In genomic region chr20:62132421-62132820, GRCh38 we compare ENCODE assay signal across 14 cellular contexts. TPM values are rescaled to one million over a fixed set of nuclear protein-coding genes. Genes with fewer than 3 reads are reported as not detected.
DNase-seq lines count a peak whose midpoint lies in the region; ATAC-seq, FAIRE-seq and TF ChIP-seq lines count a peak whose summit lies in the region.
"Had no signal": no experiment of that assay in that cellular context is flagged by ENCODE, and none has a peak within 500 bp of the region (broad histone marks: within the 10 kb centered on the region; RNA-seq: fewer than 3 reads in every experiment).

No MANE protein-coding gene starts in this region.

- H3K9me3 ChIP-seq in HepG2 (ENCODE audit: low read length): no peaks in the 10 kb centered on the region
- no peaks in the 10 kb centered on the region for H3K9me3 ChIP-seq in right lobe of liver
- no peaks in the 10 kb centered on the region for H3K9me3 ChIP-seq in astrocyte (ENCODE audit: insufficient read depth, low read depth, low read length)
- no peaks in the 10 kb centered on the region for H3K9me3 ChIP-seq in mesenchymal stem cell (ENCODE audit: control insufficient read depth, low read length)
- H3K9me3 ChIP-seq: pancreas, thyroid gland had no signal

- no peaks in the 10 kb centered on the region for H3K27me3 Mint-ChIP-seq in astrocyte (ENCODE audit: low read depth, unreplicated experiment)

- H3K79me2 ChIP-seq in HepG2 (ENCODE audit: insufficient read depth, low read length) (no peaks in the 10 kb centered on the region), astrocyte (ENCODE audit: insufficient read depth, low read length) (peaks cover 21% of the 10 kb centered on the region)

- BruUV-seq in HepG2 (replicated peaks; lab: Mats Ljungman, UMichigan): no TSS peak

- H3K23ac ChIP-seq in mesenchymal stem cell (ENCODE audit: low read length in 2 of 2): no peak overlapping the region

- TF ChIP-seq POLR2A in HepG2 (IDR thresholded peaks at IDR 0.05; ENCODE audit: insufficient read depth in 1 of 2, low read depth in 2 of 2, low read length in 2 of 2) (no peak), right lobe of liver (IDR thresholded peaks at IDR 0.05) (no peak)

- TF ChIP-seq EP300 in HepG2 (IDR thresholded peaks at IDR 0.05; ENCODE audit: low read depth in 2 of 2, low read length in 2 of 2) (no peak), HepG2 (CRISPR knock-in tag; IDR thresholded peaks at IDR 0.05; ENCODE audit: borderline replicate concordance) (no peak)

- H3K27ac ChIP-seq in HepG2 (ENCODE audit: extremely low read length, insufficient read depth, low read length) (no peak overlapping the region), right lobe of liver (no peak overlapping the region), astrocyte (ENCODE audit: low read depth, low read length) (no peak overlapping the region), mesenchymal stem cell (ENCODE audit: low read length, poor library complexity, severe bottlenecking) (no peak overlapping the region)
- H3K27ac ChIP-seq: pancreas had no signal

- no peak overlapping the region for H2AFZ ChIP-seq in HepG2 (ENCODE audit: low read length)
- H2AFZ ChIP-seq in astrocyte (ENCODE audit: low read depth, low read length): no peak overlapping the region
- H2AFZ ChIP-seq in mesenchymal stem cell (ENCODE audit: low read depth, low read length): no peak overlapping the region

- H3K4me1 Mint-ChIP-seq in astrocyte (ENCODE audit: low read depth, unreplicated experiment): no peaks in the 10 kb centered on the region

- H3K4me3 ChIP-seq in HepG2 (replicated peaks in 1 of 3; ENCODE audit: insufficient read depth in 1 of 3, low read depth in 2 of 3, low read length in 3 of 3): no peak overlapping the region
- H3K4me3 ChIP-seq in right lobe of liver: no peak overlapping the region
- H3K4me3 ChIP-seq in astrocyte (ENCODE audit: insufficient read depth, low read depth, low read length): no peak overlapping the region
- H3K4me3 ChIP-seq in mesenchymal stem cell (ENCODE audit: insufficient read depth in 1 of 2, low read depth in 1 of 2, low read length in 2 of 2): no peak overlapping the region
- H3K4me3 ChIP-seq: pancreas, thyroid gland had no signal

- no peak overlapping the region for H3K18ac ChIP-seq in mesenchymal stem cell (ENCODE audit: low read depth in 1 of 2, low read length in 2 of 2)

- H3K27me3 ChIP-seq in HepG2 (ENCODE audit: control insufficient read depth in 1 of 2, insufficient read depth in 2 of 2, low read length in 2 of 2): no peaks in the 10 kb centered on the region
- no peaks in the 10 kb centered on the region for H3K27me3 ChIP-seq in right lobe of liver
- H3K27me3 ChIP-seq in astrocyte (ENCODE audit: insufficient read depth, low read length): no peaks in the 10 kb centered on the region
- no peaks in the 10 kb centered on the region for H3K27me3 ChIP-seq in mesenchymal stem cell (ENCODE audit: control insufficient read depth in 1 of 2, insufficient read depth in 1 of 2, low read length in 2 of 2)
- H3K27me3 ChIP-seq: pancreas, thyroid gland had no signal

- H2BK15ac ChIP-seq in mesenchymal stem cell (ENCODE audit: low read depth, poor library complexity, severe bottlenecking): no peak overlapping the region

- no peak overlapping the region for H2AK5ac ChIP-seq in mesenchymal stem cell (ENCODE audit: low read length, severe bottlenecking)

- no peak overlapping the region for H4K8ac ChIP-seq in mesenchymal stem cell (ENCODE audit: low read length)

- H3K9ac ChIP-seq in HepG2 (ENCODE audit: insufficient read depth, low read depth, low read length): no peak overlapping the region
- H3K9ac ChIP-seq in astrocyte (ENCODE audit: low read length): no peak overlapping the region
- H3K9ac ChIP-seq in mesenchymal stem cell (ENCODE audit: low read length): no peak overlapping the region

- peak overlapping the region; percentile 42 for H3K4me3 Mint-ChIP-seq in astrocyte (ENCODE audit: unreplicated experiment)

- intact Hi-C loops in HepG2 (cut with micrococcal nuclease; ENCODE audit: unreplicated experiment) (no loop called here), right lobe of liver (cut with DNase I) (loop anchor here (10.0 kb wide), 1 partner anchor 118 kb away; no protein-coding TSS in a partner anchor)

- H3K79me1 ChIP-seq in mesenchymal stem cell (replicated peaks; ENCODE audit: low read length, poor library complexity, severe bottlenecking): peaks cover 67% of the 10 kb centered on the region

- H3K4ac ChIP-seq in mesenchymal stem cell (ENCODE audit: low read depth in 1 of 2, low read length in 2 of 2): no peak overlapping the region

- no peak overlapping the region for H2BK120ac ChIP-seq in mesenchymal stem cell (ENCODE audit: low read depth, low read length)

- whole genome bisulfite sequencing in HepG2 (ENCODE audit: low lambda C conversion rate): 95% methylated on average over 7 of the region's 7 CpGs
- no CpG with 5 or more reads among the region's 7 CpGs for WGBS in right lobe of liver (ENCODE audit: insufficient coverage, low coverage, low lambda C conversion rate, missing lambda C conversion rate)
- 99% methylated on average over 5 of the region's 7 CpGs for WGBS in mesenchymal stem cell

- no peak overlapping the region for H3K4me2 ChIP-seq in HepG2 (ENCODE audit: low read depth, low read length)
- no peak overlapping the region for H3K4me2 ChIP-seq in astrocyte (ENCODE audit: low read length)
- H3K4me2 ChIP-seq in mesenchymal stem cell (ENCODE audit: low read length, poor library complexity, severe bottlenecking): no peak overlapping the region

- DNase-seq in HepG2 (ENCODE audit: low spot score) (no peak), right lobe of liver (no peak), astrocyte (ENCODE audit: low read depth) (no peak), mesenchymal stem cell (no peak), DMS 273 treated with DMSO at 0.1 percent for 48 hours (lab: John Stamatoyannopoulos, UW) (no peak), kidney tubule cell (ENCODE audit: low spot score) (no peak)
- DNase-seq: foreskin fibroblast; NCI-H2107; pancreas; stimulated activated CD4-positive, alpha-beta T cell treated with anti-CD3 and anti-CD28 coated beads, Interleukin-4, amount 100 ng/mL, for 24 hours; thyroid gland had no signal

- TF ChIP-seq CTCF in HepG2 (CRISPR knock-in tag; IDR thresholded peaks at IDR 0.05): no peak
- TF ChIP-seq CTCF in right lobe of liver (IDR thresholded peaks at IDR 0.05): no peak
- no peak for TF ChIP-seq CTCF in astrocyte (IDR thresholded peaks at IDR 0.05; ENCODE audit: insufficient read depth, low read depth, low read length)

- H3K36me3 ChIP-seq in HepG2 (replicated peaks in 1 of 2; ENCODE audit: control insufficient read depth in 1 of 2, insufficient read depth in 2 of 2, low read length in 2 of 2) (peaks cover 67 to 92% of the 10 kb centered on the region in 2 experiments), right lobe of liver (peaks cover 0 to 75% (median 44%) of the 10 kb centered on the region in 4 donors), astrocyte (ENCODE audit: insufficient read depth, low read length) (peaks cover 53% of the 10 kb centered on the region), mesenchymal stem cell (ENCODE audit: control insufficient read depth in 1 of 2, insufficient read depth in 2 of 2, low read depth in 1 of 2, low read length in 2 of 2) (peaks cover 92 to 96% of the 10 kb centered on the region in 2 experiments)

- ATAC-seq in HepG2: no peak
- no peak for ATAC-seq in right lobe of liver
- ATAC-seq in HG02588 (IDR thresholded peaks at IDR 0.05; ENCODE audit: unreplicated experiment): no peak
- ATAC-seq in HG03457 (IDR thresholded peaks at IDR 0.05; ENCODE audit: unreplicated experiment): no peak
- ATAC-seq: left colon had no signal

- CTCF ChIA-PET in HepG2 (lab: Yijun Ruan, JAX; ENCODE audit: low intra/inter-chr PET ratio, low total read pairs): no interaction called here

- no peak overlapping the region for H3K27ac Mint-ChIP-seq in astrocyte (ENCODE audit: unreplicated experiment)

- in situ Hi-C loops in HepG2 (cut with HindIII; ENCODE audit: extremely low pct_ligation_motif_present, low pct_unique_long_range_greater_than_20kb): no loop called here

- peak overlapping the region; percentile 78 for H4K91ac ChIP-seq in mesenchymal stem cell (ENCODE audit: low read length)

- no peaks in the 10 kb centered on the region for H3K9me3 Mint-ChIP-seq in astrocyte (ENCODE audit: unreplicated experiment)

- no peak overlapping the region for H2BK12ac ChIP-seq in mesenchymal stem cell (ENCODE audit: low read length in 2 of 2)

- H2BK5ac ChIP-seq in mesenchymal stem cell (ENCODE audit: low read depth, low read length, poor library complexity, severe bottlenecking): no peak overlapping the region

- POLR2A ChIA-PET in HepG2 (lab: Yijun Ruan, JAX): interaction anchor here (1.5 to 7.8 kb wide), 2 partner anchors 9 to 10 kb away, joined by 4 to 86 read pairs; partner anchors contain the start of gene LSM14B

- FAIRE-seq in HepG2 (lab: Jason Lieb, UNC): no peak
- no peak for FAIRE-seq in astrocyte (lab: Jason Lieb, UNC)
- FAIRE-seq: pancreas had no signal

- no peak for TF ChIP-seq RAD21 in HepG2 (CRISPR knock-in tag; IDR thresholded peaks at IDR 0.05)

- H3K36me3 Mint-ChIP-seq in astrocyte (ENCODE audit: low read depth, unreplicated experiment): peaks cover 26% of the 10 kb centered on the region

- H3K4me1 ChIP-seq in HepG2 (ENCODE audit: insufficient read depth, low read length): peaks cover 31% of the 10 kb centered on the region
- peaks cover 0 to 17% (median 6%) of the 10 kb centered on the region in 4 donors for H3K4me1 ChIP-seq in right lobe of liver
- H3K4me1 ChIP-seq in astrocyte (ENCODE audit: insufficient read depth, low read length): peaks cover 5% of the 10 kb centered on the region
- peaks cover 9% of the 10 kb centered on the region for H3K4me1 ChIP-seq in mesenchymal stem cell (ENCODE audit: control insufficient read depth, insufficient read depth, low read depth, low read length)

- H3K14ac ChIP-seq in mesenchymal stem cell (ENCODE audit: low read length in 2 of 2): no peak overlapping the region

- H4K20me1 ChIP-seq in HepG2 (ENCODE audit: insufficient read depth, low read length) (peaks cover 28% of the 10 kb centered on the region), astrocyte (ENCODE audit: insufficient read depth, low read length) (peaks cover 83% of the 10 kb centered on the region)

RNA-seq across cellular contexts. Expression of gene LSM14B, which starts 10.1 kb away (rescaled TPM):
- total RNA-seq in HepG2 (2016; rRNA removed; fragmentation: Illumina TruSeq; extraction: Trizol): 77.7 and 79.2 TPM in 2 replicates
- 24.5 and 25.5 TPM in 2 replicates for total RNA-seq in HepG2 (2016; cell fraction: cytosol; rRNA removed; fragmentation: Illumina TruSeq; extraction: Trizol; ENCODE audit: low read depth)
- total RNA-seq in HepG2 (2016; cell fraction: insoluble cytoplasmic fraction; rRNA removed; fragmentation: Illumina TruSeq; extraction: Trizol): 67.6 and 79.5 TPM in 2 replicates
- 64.7 and 64.9 TPM in 2 replicates for total RNA-seq in HepG2 (2016; cell fraction: membrane; rRNA removed; fragmentation: Illumina TruSeq; extraction: Trizol)
- 45.7 and 51.1 TPM in 2 replicates for total RNA-seq in HepG2 (2016; cell fraction: nucleus; rRNA removed; fragmentation: Illumina TruSeq; extraction: Trizol)
- polyA plus RNA-seq in HepG2 (2011; rRNA removed): 43.3 and 50.4 TPM in 2 replicates
- polyA plus RNA-seq in HepG2 (2011; cell fraction: cytosol; rRNA removed): 24.6 and 38.4 TPM in 2 replicates
- polyA plus RNA-seq in HepG2 (2011; cell fraction: nucleus; rRNA removed): 68.1 and 80.1 TPM in 2 replicates
- 35.5 and 43.9 TPM in 2 replicates for polyA plus RNA-seq in HepG2 (2012)
- polyA plus RNA-seq in HepG2 (2016; cell fraction: cytosol; fragmentation: Illumina TruSeq; extraction: Trizol; ENCODE audit: low read depth): 15.6 and 19.3 TPM in 2 replicates
- 70.8 and 83.3 TPM in 2 replicates for polyA plus RNA-seq in HepG2 (2016; cell fraction: insoluble cytoplasmic fraction; fragmentation: Illumina TruSeq; extraction: Trizol; ENCODE audit: low read depth)
- polyA plus RNA-seq in HepG2 (2016; cell fraction: membrane; fragmentation: Illumina TruSeq; extraction: Trizol; ENCODE audit: low read depth): 38.0 and 40.1 TPM in 2 replicates
- polyA plus RNA-seq in HepG2 (2016; cell fraction: nucleus; fragmentation: Illumina TruSeq; extraction: Trizol; ENCODE audit: insufficient read depth, low read depth): 84.6 and 88.2 TPM in 2 replicates
- polyA minus RNA-seq in HepG2 (2011; rRNA and poly(A)+ RNA removed; ENCODE audit: low replicate concordance): 41.0 and 77.9 TPM in 2 replicates
- 22.8 and 27.3 TPM in 2 replicates for polyA minus RNA-seq in HepG2 (2011; cell fraction: cytosol; rRNA and poly(A)+ RNA removed)
- 35.0 and 37.7 TPM in 2 replicates for polyA minus RNA-seq in HepG2 (2011; cell fraction: nucleus; rRNA and poly(A)+ RNA removed)
- 10 to 100 TPM in 5 of 6 experiments, 1 to 10 TPM in 1; 9.5 to 19.8 (median 14.2) TPM for total RNA-seq in right lobe of liver
- 24.9 and 27.1 TPM in 2 replicates for total RNA-seq in astrocyte
- 32.2 TPM for polyA plus RNA-seq in mesenchymal stem cell (2013, experiment 1 of 2)
- 31.4 TPM for polyA plus RNA-seq in mesenchymal stem cell (2013, experiment 2 of 2)

RNA-seq across cellular contexts. Expression of gene PSMA7, which starts 10.8 kb away (rescaled TPM):
- total RNA-seq in HepG2 (2016; rRNA removed; fragmentation: Illumina TruSeq; extraction: Trizol): 531 and 639 TPM in 2 replicates
- total RNA-seq in HepG2 (2016; cell fraction: cytosol; rRNA removed; fragmentation: Illumina TruSeq; extraction: Trizol; ENCODE audit: low read depth): 280 and 300 TPM in 2 replicates
- 555 and 661 TPM in 2 replicates for total RNA-seq in HepG2 (2016; cell fraction: insoluble cytoplasmic fraction; rRNA removed; fragmentation: Illumina TruSeq; extraction: Trizol)
- 259 and 300 TPM in 2 replicates for total RNA-seq in HepG2 (2016; cell fraction: membrane; rRNA removed; fragmentation: Illumina TruSeq; extraction: Trizol)
- total RNA-seq in HepG2 (2016; cell fraction: nucleus; rRNA removed; fragmentation: Illumina TruSeq; extraction: Trizol): 259 and 270 TPM in 2 replicates
- 571 and 631 TPM in 2 replicates for polyA plus RNA-seq in HepG2 (2011; rRNA removed)
- polyA plus RNA-seq in HepG2 (2011; cell fraction: cytosol; rRNA removed): 539 and 602 TPM in 2 replicates
- 375 and 401 TPM in 2 replicates for polyA plus RNA-seq in HepG2 (2011; cell fraction: nucleus; rRNA removed)
- polyA plus RNA-seq in HepG2 (2012): 283 and 330 TPM in 2 replicates
- polyA plus RNA-seq in HepG2 (2016; cell fraction: cytosol; fragmentation: Illumina TruSeq; extraction: Trizol; ENCODE audit: low read depth): 290 and 328 TPM in 2 replicates
- polyA plus RNA-seq in HepG2 (2016; cell fraction: insoluble cytoplasmic fraction; fragmentation: Illumina TruSeq; extraction: Trizol; ENCODE audit: low read depth): 656 and 720 TPM in 2 replicates
- polyA plus RNA-seq in HepG2 (2016; cell fraction: membrane; fragmentation: Illumina TruSeq; extraction: Trizol; ENCODE audit: low read depth): 233 and 270 TPM in 2 replicates
- polyA plus RNA-seq in HepG2 (2016; cell fraction: nucleus; fragmentation: Illumina TruSeq; extraction: Trizol; ENCODE audit: insufficient read depth, low read depth): 418 and 431 TPM in 2 replicates
- 380 and 541 TPM in 2 replicates for polyA minus RNA-seq in HepG2 (2011; rRNA and poly(A)+ RNA removed; ENCODE audit: low replicate concordance)
- polyA minus RNA-seq in HepG2 (2011; cell fraction: cytosol; rRNA and poly(A)+ RNA removed): 93.0 and 111 TPM in 2 replicates
- polyA minus RNA-seq in HepG2 (2011; cell fraction: nucleus; rRNA and poly(A)+ RNA removed): 111 and 120 TPM in 2 replicates
- total RNA-seq in right lobe of liver: 100 to 1,000 TPM; 108 to 268 (median 116) TPM
- total RNA-seq in astrocyte: 284 and 324 TPM in 2 replicates
- 378 TPM for polyA plus RNA-seq in mesenchymal stem cell (2013, experiment 1 of 2)
- polyA plus RNA-seq in mesenchymal stem cell (2013, experiment 2 of 2): 392 TPM

RNA-seq across cellular contexts. Expression of gene SS18L1, which starts 11.1 kb away (rescaled TPM):
- total RNA-seq in HepG2 (2016; rRNA removed; fragmentation: Illumina TruSeq; extraction: Trizol) (15.3 and 17.8 TPM in 2 replicates), right lobe of liver (10 to 100 TPM; 14.1 to 26.5 (median 23.7) TPM), astrocyte (13.2 and 16.3 TPM in 2 replicates)
- 8.6 and 10.0 TPM in 2 replicates for total RNA-seq in HepG2 (2016; cell fraction: cytosol; rRNA removed; fragmentation: Illumina TruSeq; extraction: Trizol; ENCODE audit: low read depth)
- total RNA-seq in HepG2 (2016; cell fraction: insoluble cytoplasmic fraction; rRNA removed; fragmentation: Illumina TruSeq; extraction: Trizol): 14.3 and 17.3 TPM in 2 replicates
- 13.2 and 13.6 TPM in 2 replicates for total RNA-seq in HepG2 (2016; cell fraction: membrane; rRNA removed; fragmentation: Illumina TruSeq; extraction: Trizol)
- 21.3 and 26.0 TPM in 2 replicates for total RNA-seq in HepG2 (2016; cell fraction: nucleus; rRNA removed; fragmentation: Illumina TruSeq; extraction: Trizol)
- polyA plus RNA-seq in HepG2 (2011; rRNA removed): 27.6 and 32.0 TPM in 2 replicates
- polyA plus RNA-seq in HepG2 (2011; cell fraction: cytosol; rRNA removed): 13.9 and 24.3 TPM in 2 replicates
- polyA plus RNA-seq in HepG2 (2011; cell fraction: nucleus; rRNA removed): 94.6 and 141 TPM in 2 replicates
- polyA plus RNA-seq in HepG2 (2012): 16.9 and 17.6 TPM in 2 replicates
- polyA plus RNA-seq in HepG2 (2016; cell fraction: cytosol; fragmentation: Illumina TruSeq; extraction: Trizol; ENCODE audit: low read depth): 2.6 and 2.8 TPM in 2 replicates
- polyA plus RNA-seq in HepG2 (2016; cell fraction: insoluble cytoplasmic fraction; fragmentation: Illumina TruSeq; extraction: Trizol; ENCODE audit: low read depth): 12.8 and 13.4 TPM in 2 replicates
- polyA plus RNA-seq in HepG2 (2016; cell fraction: membrane; fragmentation: Illumina TruSeq; extraction: Trizol; ENCODE audit: low read depth): 5.4 and 6.3 TPM in 2 replicates
- polyA plus RNA-seq in HepG2 (2016; cell fraction: nucleus; fragmentation: Illumina TruSeq; extraction: Trizol; ENCODE audit: insufficient read depth, low read depth): 60.6 and 69.1 TPM in 2 replicates
- 32.8 and 53.5 TPM in 2 replicates for polyA minus RNA-seq in HepG2 (2011; rRNA and poly(A)+ RNA removed; ENCODE audit: low replicate concordance)
- polyA minus RNA-seq in HepG2 (2011; cell fraction: cytosol; rRNA and poly(A)+ RNA removed): 14.5 and 16.4 TPM in 2 replicates
- 30.1 and 33.4 TPM in 2 replicates for polyA minus RNA-seq in HepG2 (2011; cell fraction: nucleus; rRNA and poly(A)+ RNA removed)
- 7.1 TPM for polyA plus RNA-seq in mesenchymal stem cell (2013, experiment 1 of 2)
- polyA plus RNA-seq in mesenchymal stem cell (2013, experiment 2 of 2): 6.1 TPM

RNA-seq across cellular contexts. Expression of gene MTG2, which starts 50.4 kb away (rescaled TPM):
- 31.3 and 37.8 TPM in 2 replicates for total RNA-seq in HepG2 (2016; rRNA removed; fragmentation: Illumina TruSeq; extraction: Trizol)
- 14.9 and 15.3 TPM in 2 replicates for total RNA-seq in HepG2 (2016; cell fraction: cytosol; rRNA removed; fragmentation: Illumina TruSeq; extraction: Trizol; ENCODE audit: low read depth)
- 30.0 and 35.2 TPM in 2 replicates for total RNA-seq in HepG2 (2016; cell fraction: insoluble cytoplasmic fraction; rRNA removed; fragmentation: Illumina TruSeq; extraction: Trizol)
- 20.4 and 23.8 TPM in 2 replicates for total RNA-seq in HepG2 (2016; cell fraction: membrane; rRNA removed; fragmentation: Illumina TruSeq; extraction: Trizol)
- total RNA-seq in HepG2 (2016; cell fraction: nucleus; rRNA removed; fragmentation: Illumina TruSeq; extraction: Trizol): 23.8 and 28.4 TPM in 2 replicates
- polyA plus RNA-seq in HepG2 (2011; rRNA removed): 20.4 and 22.5 TPM in 2 replicates
- 19.5 and 23.4 TPM in 2 replicates for polyA plus RNA-seq in HepG2 (2011; cell fraction: cytosol; rRNA removed)
- polyA plus RNA-seq in HepG2 (2011; cell fraction: nucleus; rRNA removed): 31.1 and 31.2 TPM in 2 replicates
- 21.4 and 26.9 TPM in 2 replicates for polyA plus RNA-seq in HepG2 (2012)
- polyA plus RNA-seq in HepG2 (2016; cell fraction: cytosol; fragmentation: Illumina TruSeq; extraction: Trizol; ENCODE audit: low read depth): 13.5 and 13.6 TPM in 2 replicates
- 33.7 and 36.3 TPM in 2 replicates for polyA plus RNA-seq in HepG2 (2016; cell fraction: insoluble cytoplasmic fraction; fragmentation: Illumina TruSeq; extraction: Trizol; ENCODE audit: low read depth)
- polyA plus RNA-seq in HepG2 (2016; cell fraction: membrane; fragmentation: Illumina TruSeq; extraction: Trizol; ENCODE audit: low read depth): 18.0 and 19.8 TPM in 2 replicates
- polyA plus RNA-seq in HepG2 (2016; cell fraction: nucleus; fragmentation: Illumina TruSeq; extraction: Trizol; ENCODE audit: insufficient read depth, low read depth): 87.6 and 92.7 TPM in 2 replicates
- polyA minus RNA-seq in HepG2 (2011; rRNA and poly(A)+ RNA removed; ENCODE audit: low replicate concordance): 27.2 and 36.2 TPM in 2 replicates
- polyA minus RNA-seq in HepG2 (2011; cell fraction: cytosol; rRNA and poly(A)+ RNA removed): 13.0 and 15.4 TPM in 2 replicates
- 16.7 and 20.9 TPM in 2 replicates for polyA minus RNA-seq in HepG2 (2011; cell fraction: nucleus; rRNA and poly(A)+ RNA removed)
- total RNA-seq in right lobe of liver: 10 to 100 TPM; 27.0 to 45.6 (median 31.8) TPM
- total RNA-seq in astrocyte: 26.6 and 31.5 TPM in 2 replicates
- polyA plus RNA-seq in mesenchymal stem cell (2013, experiment 1 of 2): 27.8 TPM
- 26.3 TPM for polyA plus RNA-seq in mesenchymal stem cell (2013, experiment 2 of 2)
